In genomic region chr5:39016587-39017275, GRCh38 we compare ENCODE assay signal across 10 cellular contexts. TPM values are rescaled to one million over a fixed set of nuclear protein-coding genes. Genes with fewer than 3 reads are reported as not detected.
DNase-seq lines count a peak whose midpoint lies in the region; ATAC-seq, FAIRE-seq and TF ChIP-seq lines count a peak whose summit lies in the region.
"Had no signal": no experiment of that assay in that cellular context is flagged by ENCODE, and none has a peak within 500 bp of the region (broad histone marks: within the 10 kb centered on the region; RNA-seq: fewer than 3 reads in every experiment).

No MANE protein-coding gene starts in this region.

- peak overlapping the region; percentile 62 for H3K4me3 Mint-ChIP-seq in T-helper 2 cell treated with Interferon-gamma antibody and Interleukin-4, amounts not matched to agents 5 μg/mL and 100 μg/mL, for 36 hours

- H2AFZ ChIP-seq in fibroblast of lung (ENCODE audit: low read length): no peak overlapping the region
- no peak overlapping the region for H2AFZ ChIP-seq in smooth muscle cell (ENCODE audit: low read depth)

- H3K4me3 ChIP-seq in fibroblast of lung (replicated peaks in 1 of 4; ENCODE audit: control extremely low read depth in 1 of 4, insufficient read depth in 1 of 4, low read depth in 3 of 4, low read length in 4 of 4) (no peak overlapping the region), smooth muscle cell (no peak overlapping the region)

- H3K4me1 ChIP-seq in fibroblast of lung (ENCODE audit: control insufficient read depth, extremely low read depth, insufficient read depth, low read length) (peaks cover 14% of the 10 kb centered on the region), smooth muscle cell (ENCODE audit: low read depth) (peaks cover 25% of the 10 kb centered on the region)

- H3K27me3 Mint-ChIP-seq in T-helper 2 cell treated with Interferon-gamma antibody and Interleukin-4, amounts not matched to agents 5 μg/mL and 100 μg/mL, for 36 hours (ENCODE audit: low read depth): no peaks in the 10 kb centered on the region

- H3K36me3 ChIP-seq in fibroblast of lung (ENCODE audit: control insufficient read depth, insufficient read depth, low read length) (no peaks in the 10 kb centered on the region), smooth muscle cell (ENCODE audit: low read depth) (peaks cover 10% of the 10 kb centered on the region)

- peak overlapping the region; percentile 74 for H3K27ac Mint-ChIP-seq in T-helper 2 cell treated with Interferon-gamma antibody and Interleukin-4, amounts not matched to agents 5 μg/mL and 100 μg/mL, for 36 hours

- TF ChIP-seq CTCF in fibroblast of lung (conservative IDR thresholded peaks at IDR 0.05 in 1 of 2, IDR thresholded peaks at IDR 0.05 in 1 of 2; ENCODE audit: low read depth in 1 of 2, low read length in 2 of 2) (no peak), smooth muscle cell (IDR thresholded peaks at IDR 0.05; ENCODE audit: borderline replicate concordance, insufficient read depth, poor library complexity, severe bottlenecking) (no peak)

- ATAC-seq in HG02885 (IDR thresholded peaks at IDR 0.05; ENCODE audit: poor library complexity, unreplicated experiment): no peak

- H3K27ac ChIP-seq in fibroblast of lung (ENCODE audit: insufficient read depth, low read length): peak overlapping the region; percentile 63
- H3K27ac ChIP-seq in smooth muscle cell (ENCODE audit: low read depth): peak overlapping the region; percentile 88
- H3K27ac ChIP-seq: HL-60 had no signal

- H3K9ac ChIP-seq in fibroblast of lung (ENCODE audit: insufficient read depth, low read length) (no peak overlapping the region), smooth muscle cell (ENCODE audit: low read depth) (no peak overlapping the region)

- WGBS in smooth muscle cell (ENCODE audit: low lambda C conversion rate): 100% methylated on average over 1 of the region's 1 CpG

- H3K27me3 ChIP-seq in fibroblast of lung (ENCODE audit: control insufficient read depth, insufficient read depth, low read length) (no peaks in the 10 kb centered on the region), smooth muscle cell (ENCODE audit: low read depth) (no peaks in the 10 kb centered on the region)

- peaks cover 64% of the 10 kb centered on the region for H3K36me3 Mint-ChIP-seq in T-helper 2 cell treated with Interferon-gamma antibody and Interleukin-4, amounts not matched to agents 5 μg/mL and 100 μg/mL, for 36 hours (ENCODE audit: low read depth)

- H3K4me1 Mint-ChIP-seq in T-helper 2 cell treated with Interferon-gamma antibody and Interleukin-4, amounts not matched to agents 5 μg/mL and 100 μg/mL, for 36 hours (ENCODE audit: low read depth): peaks cover 29% of the 10 kb centered on the region

- peaks cover 17% of the 10 kb centered on the region for H3K9me3 Mint-ChIP-seq in T-helper 2 cell treated with Interferon-gamma antibody and Interleukin-4, amounts not matched to agents 5 μg/mL and 100 μg/mL, for 36 hours

- H3K9me3 ChIP-seq in fibroblast of lung (ENCODE audit: control insufficient read depth, insufficient read depth, low read depth, low read length) (no peaks in the 10 kb centered on the region), smooth muscle cell (replicated peaks; ENCODE audit: low read depth) (no peaks in the 10 kb centered on the region)

- peaks cover 7% of the 10 kb centered on the region for H3K79me2 ChIP-seq in fibroblast of lung (ENCODE audit: control insufficient read depth, insufficient read depth, low read length)
- H3K79me2 ChIP-seq in smooth muscle cell (ENCODE audit: low read depth): peaks cover 13% of the 10 kb centered on the region

- H4K20me1 ChIP-seq in fibroblast of lung (ENCODE audit: control insufficient read depth, extremely low read depth, insufficient read depth, low read length) (no peaks in the 10 kb centered on the region), smooth muscle cell (ENCODE audit: low read depth) (peaks cover 7% of the 10 kb centered on the region)

- no peak overlapping the region for H3K4me2 ChIP-seq in fibroblast of lung (ENCODE audit: extremely low read depth, insufficient read depth, low read length)
- no peak overlapping the region for H3K4me2 ChIP-seq in smooth muscle cell

- no peak for DNase-seq in T-helper 2 cell treated with Interferon-gamma antibody and Interleukin-4, amounts not matched to agents 5 μg/mL and 100 μg/mL, for 36 hours (ENCODE audit: low spot score)
- DNase-seq in T-helper 2 cell: no peak
- DNase-seq in RCC 7860 (ENCODE audit: low spot score): no peak
- peak; percentile 33 to 60 for DNase-seq in fibroblast of lung (ENCODE audit: low read depth in 2 of 2)
- DNase-seq in smooth muscle cell (lab: John Stamatoyannopoulos, UW; ENCODE audit: unreplicated experiment): no peak
- no peak for DNase-seq in NCI-H2171 treated with DMSO at 0.1 percent for 48 hours (lab: John Stamatoyannopoulos, UW)
- DNase-seq in NCI-H2196 (lab: John Stamatoyannopoulos, UW; ENCODE audit: unreplicated experiment): no peak
- DNase-seq: NCI-H510A had no signal

- H3F3A ChIP-seq in smooth muscle cell (ENCODE audit: low read depth): peaks cover 9% of the 10 kb centered on the region

- FAIRE-seq in RCC 7860 (lab: Jason Lieb, UNC): peak; percentile 81

RNA-seq across cellular contexts. Expression of gene RICTOR, which starts 57.5 kb away (rescaled TPM):
- total RNA-seq in fibroblast of lung (25.2 and 26.3 TPM in 2 replicates), smooth muscle cell (30.2 and 33.4 TPM in 2 replicates)
- polyA plus RNA-seq in fibroblast of lung (9.1 and 17.1 TPM in 2 replicates), smooth muscle cell (3.6 and 6.6 TPM in 2 replicates)
- 3.9 and 7.6 TPM in 2 replicates for polyA plus RNA-seq in fibroblast of lung (2012)
- polyA minus RNA-seq in fibroblast of lung (ENCODE audit: low replicate concordance): 12.3 and 22.2 TPM in 2 replicates

Comparison
In these comparisons a context has a peak if more than half of its experiments do, and no peak if none do; other contexts are left out.
1. DNase-seq: peak in fibroblast of lung (2 of 2); none in T-helper 2 cell treated with Interferon-gamma antibody and Interleukin-4, amounts not matched to agents 5 μg/mL and 100 μg/mL, for 36 hours (single experiment), T-helper 2 cell (0 of 5), RCC 7860 (single experiment), smooth muscle cell (single experiment), NCI-H2171 treated with DMSO at 0.1 percent for 48 hours (single experiment) and NCI-H2196 (single experiment).